27 cellular contexts compared by ENCODE assay signal in genomic region chr10:128484041-128484440, GRCh38.
DNase-seq lines count a peak whose midpoint lies in the region; ATAC-seq, FAIRE-seq and TF ChIP-seq lines count a peak whose summit lies in the region.
"Had no signal": no experiment of that assay in that cellular context is flagged by ENCODE, and none has a peak within 500 bp of the region (broad histone marks: within the 10 kb centered on the region; RNA-seq: fewer than 3 reads in every experiment).

No MANE protein-coding gene starts in this region.

- H3K27ac ChIP-seq in H1 (ENCODE audit: low read depth, low read length) (no peak overlapping the region), trophoblast cell (ENCODE audit: low read depth, low read length) (no peak overlapping the region), sigmoid colon (no peak overlapping the region), left lung (no peak overlapping the region), adrenal gland (no peak overlapping the region)
- H3K27ac ChIP-seq: BLaER1 had no signal

- CTCF ChIA-PET in H1 (lab: Charles Lee; ENCODE audit: partially characterized antibody), result interaction anchor here (1.2 kb wide), 1 partner anchor 22 kb away, joined by 5 read pairs; no protein-coding TSS in a partner anchor

- H3K4me3 ChIP-seq in H1 (ENCODE audit: extremely low read depth in 1 of 4, insufficient read depth in 2 of 4, low read depth in 3 of 4, low read length in 4 of 4), result no peak overlapping the region
- H3K4me3 ChIP-seq in trophoblast cell (ENCODE audit: low read depth, low read length), result peak overlapping the region; percentile 48
- no peak overlapping the region for H3K4me3 ChIP-seq in sigmoid colon
- no peak overlapping the region for H3K4me3 ChIP-seq in left lung
- no peak overlapping the region for H3K4me3 ChIP-seq in adrenal gland
- H3K4me3 ChIP-seq: BLaER1, GM12878 had no signal

- H3K4me1 ChIP-seq in H1 (replicated peaks in 1 of 4; ENCODE audit: control insufficient read depth in 3 of 4, insufficient read depth in 4 of 4, low read length in 3 of 4) (0 out of 7 replicates have a peak, but pooled peaks cover 0 to 3% (median 0%) of the 10 kb centered on the region in 4 experiments), trophoblast cell (ENCODE audit: control insufficient read depth in 1 of 2, insufficient read depth in 2 of 2, low read length in 2 of 2) (peaks cover 8 to 11% of the 10 kb centered on the region in 2 experiments), sigmoid colon (no peaks in the 10 kb centered on the region), left lung (no peaks in the 10 kb centered on the region), adrenal gland (replicated peaks in 1 of 2) (no peaks in the 10 kb centered on the region)
- H3K4me1 ChIP-seq: BE2C had no signal

- H3K14ac ChIP-seq in H1 (ENCODE audit: insufficient read length) (no peak overlapping the region), trophoblast cell (ENCODE audit: low read length) (no peak overlapping the region)

- H3K23ac ChIP-seq in H1 (ENCODE audit: insufficient read length) (no peak overlapping the region), trophoblast cell (ENCODE audit: low read length) (no peak overlapping the region)

- no peak overlapping the region for H2BK20ac ChIP-seq in H1 (ENCODE audit: low read length)

- no peak for ATAC-seq in left lung
- ATAC-seq in HG03571 (IDR thresholded peaks at IDR 0.05; ENCODE audit: unreplicated experiment), result no peak
- ATAC-seq: GM12878 had no signal

- no peak overlapping the region for H4K91ac ChIP-seq in H1 (replicated peaks; ENCODE audit: insufficient read length, low read length)
- no peak overlapping the region for H4K91ac ChIP-seq in trophoblast cell (ENCODE audit: low read depth, low read length)

- H2AFZ ChIP-seq in H1 (ENCODE audit: low read length) (no peak overlapping the region), trophoblast cell (ENCODE audit: insufficient read depth, low read length, poor library complexity) (no peak overlapping the region)

- no peak overlapping the region for H2BK5ac ChIP-seq in H1 (ENCODE audit: low read depth, low read length)
- no peak overlapping the region for H2BK5ac ChIP-seq in trophoblast cell (ENCODE audit: low read depth, low read length, poor library complexity)

- FAIRE-seq in H1 (lab: Jason Lieb, UNC), result no peak
- FAIRE-seq: A204.1, GM12878, GM12892, GM18507 had no signal

- H3K79me2 ChIP-seq in H1 (ENCODE audit: control insufficient read depth in 1 of 2, insufficient read depth in 2 of 2, low read length in 2 of 2), result no peaks in the 10 kb centered on the region
- no peaks in the 10 kb centered on the region for H3K79me2 ChIP-seq in trophoblast cell (ENCODE audit: control insufficient read depth, insufficient read depth, low read length, poor library complexity)

- 0 out of 2 replicates have a peak overlapping the region, but pooled peaks have one; percentile 13 for H2BK12ac ChIP-seq in H1 (ENCODE audit: low read depth, low read length)
- H2BK12ac ChIP-seq in trophoblast cell (ENCODE audit: low read length), result no peak overlapping the region

- H3K27me3 ChIP-seq in H1 (replicated peaks in 1 of 4; ENCODE audit: control insufficient read depth in 3 of 4, extremely low read depth in 1 of 4, insufficient read depth in 3 of 4, low read length in 3 of 4) (no peaks in the 10 kb centered on the region), trophoblast cell (ENCODE audit: insufficient read depth, low read length) (no peaks in the 10 kb centered on the region), sigmoid colon (peaks cover 0 to 4% (median 0%) of the 10 kb centered on the region in 3 donors), left lung (peaks cover 0 to 14% of the 10 kb centered on the region in 2 donors), adrenal gland (no peaks in the 10 kb centered on the region)
- H3K27me3 ChIP-seq: BE2C, BLaER1 had no signal

- H3K9me3 ChIP-seq in H1 (ENCODE audit: insufficient read depth in 2 of 2, low read depth in 1 of 2, low read length in 1 of 2), result peaks cover 3% of the 10 kb centered on the region in 2 experiments; a peak in 1 of 4 replicates
- H3K9me3 ChIP-seq in trophoblast cell (ENCODE audit: insufficient read depth, low read depth, low read length), result no peaks in the 10 kb centered on the region
- H3K9me3 ChIP-seq in sigmoid colon, result peaks cover 0 to 3% (median 0%) of the 10 kb centered on the region in 4 donors
- H3K9me3 ChIP-seq in left lung, result no peaks in the 10 kb centered on the region
- H3K9me3 ChIP-seq in adrenal gland (replicated peaks in 1 of 3), result no peaks in the 10 kb centered on the region
- H3K9me3 ChIP-seq: BE2C, BLaER1 had no signal

- H3K4ac ChIP-seq in H1 (replicated peaks; ENCODE audit: insufficient read length, low read depth, low read length), result no peak overlapping the region
- no peak overlapping the region for H3K4ac ChIP-seq in trophoblast cell (ENCODE audit: low read depth, low read length)

- H2AK5ac ChIP-seq in H1 (ENCODE audit: low read depth, low read length) (no peak overlapping the region), trophoblast cell (ENCODE audit: low read length) (no peak overlapping the region)

- no peak for TF ChIP-seq POLR2A in H1 (IDR thresholded peaks at IDR 0.05; ENCODE audit: control extremely low read depth in 1 of 2, low read depth in 2 of 2, low read length in 2 of 2)
- TF ChIP-seq POLR2A in sigmoid colon (IDR thresholded peaks at IDR 0.05), result no peak
- no peak for TF ChIP-seq POLR2A in adrenal gland (IDR thresholded peaks at IDR 0.05)

- no peaks in the 10 kb centered on the region for H3K23me2 ChIP-seq in H1 (ENCODE audit: low read depth, low read length)

- 96% methylated on average over 4 of the region's 5 CpGs; no CpG with 5 or more reads in 1 of the 2 experiments for WGBS in H1 (ENCODE audit: extremely low coverage in 1 of 2, insufficient coverage in 1 of 2, insufficient read length in 1 of 2, insufficient replicate concordance in 2 of 2, low coverage in 1 of 2, low lambda C conversion rate in 2 of 2, missing lambda C conversion rate in 1 of 2), 2 experiments
- no CpG with 5 or more reads among the region's 5 CpGs for WGBS in trophoblast cell (ENCODE audit: extremely low coverage, insufficient coverage, insufficient read length)
- 88 to 96% methylated on average over 5 of the region's 5 CpGs for WGBS in sigmoid colon, 2 donors
- 93 to 97% (median 96%) methylated on average over 5 of the region's 5 CpGs for WGBS in adrenal gland, 4 donors

- H3K9ac ChIP-seq in H1 (replicated peaks in 1 of 4; ENCODE audit: extremely low read depth in 1 of 4, low read depth in 3 of 4, low read length in 3 of 4) (no peak overlapping the region), trophoblast cell (ENCODE audit: low read length) (no peak overlapping the region)
- H3K9ac ChIP-seq: BLaER1 had no signal

- TF ChIP-seq CTCF in H1 (IDR thresholded peaks at IDR 0.05; ENCODE audit: control extremely low read depth in 1 of 3, insufficient read depth in 1 of 3, low read depth in 1 of 3, low read length in 3 of 3), result no peak
- TF ChIP-seq CTCF in sigmoid colon (IDR thresholded peaks at IDR 0.05), result no peak
- TF ChIP-seq CTCF in left lung (IDR thresholded peaks at IDR 0.05), result no peak
- no peak for TF ChIP-seq CTCF in adrenal gland (IDR thresholded peaks at IDR 0.05)

- no peak overlapping the region for H4K5ac ChIP-seq in H1 (ENCODE audit: insufficient read length, low read depth, low read length)

- H3K18ac ChIP-seq in H1 (ENCODE audit: extremely low read depth, low read length) (no peak overlapping the region), trophoblast cell (ENCODE audit: low read length) (no peak overlapping the region)

- H3K79me1 ChIP-seq in H1 (ENCODE audit: low read depth, low read length), result no peaks in the 10 kb centered on the region
- H3K79me1 ChIP-seq in trophoblast cell (ENCODE audit: low read length), result no peaks in the 10 kb centered on the region

- intact Hi-C loops in sigmoid colon (cut with DNase I) (no loop called here), left lung (cut with DNase I) (no loop called here), adrenal gland (cut with DNase I) (no loop called here), cardiac septum (cut with DNase I) (no loop called here)

- no peak overlapping the region for H2BK15ac ChIP-seq in H1 (ENCODE audit: low read length)

- no peak overlapping the region for H2BK120ac ChIP-seq in H1 (replicated peaks; ENCODE audit: low read depth, low read length)
- no peak overlapping the region for H2BK120ac ChIP-seq in trophoblast cell (ENCODE audit: insufficient read depth, low read length, poor library complexity)

- TF ChIP-seq RAD21 in H1 (IDR thresholded peaks at IDR 0.05 in 1 of 2, conservative IDR thresholded peaks at IDR 0.05 in 1 of 2; ENCODE audit: low read depth in 2 of 2, low read length in 2 of 2), result no peak

- POLR2A ChIA-PET in H1 (lab: Charles Lee; ENCODE audit: partially characterized antibody), result no interaction called here

- H3K36me3 ChIP-seq in H1 (ENCODE audit: control insufficient read depth in 2 of 4, insufficient read depth in 4 of 4, low read length in 3 of 4), result no peaks in the 10 kb centered on the region; a peak in 1 of 8 replicates
- no peaks in the 10 kb centered on the region for H3K36me3 ChIP-seq in trophoblast cell (ENCODE audit: control insufficient read depth in 1 of 2, insufficient read depth in 2 of 2, low read length in 2 of 2)
- no peaks in the 10 kb centered on the region for H3K36me3 ChIP-seq in sigmoid colon
- H3K36me3 ChIP-seq in left lung, result no peaks in the 10 kb centered on the region
- no peaks in the 10 kb centered on the region for H3K36me3 ChIP-seq in adrenal gland (replicated peaks in 1 of 2)
- H3K36me3 ChIP-seq: BE2C, BLaER1 had no signal

- no peak overlapping the region for H3K56ac ChIP-seq in H1 (replicated peaks; ENCODE audit: insufficient read length, low read depth, low read length)

- no peak overlapping the region for H4K8ac ChIP-seq in H1 (ENCODE audit: extremely low read depth, insufficient read depth, low read length)
- H4K8ac ChIP-seq in trophoblast cell (ENCODE audit: low read depth, low read length), result no peak overlapping the region

- H4K12ac ChIP-seq in trophoblast cell (ENCODE audit: low read depth, low read length), result no peak overlapping the region

- TF ChIP-seq EP300 in H1 (IDR thresholded peaks at IDR 0.05; ENCODE audit: borderline replicate concordance in 1 of 2, low read depth in 2 of 2, low read length in 2 of 2), result no peak
- TF ChIP-seq EP300 in sigmoid colon (IDR thresholded peaks at IDR 0.05), result no peak

- no peak for DNase-seq in H1 (ENCODE audit: low read depth in 1 of 2, low spot score in 2 of 2)
- no peak for DNase-seq in trophoblast cell
- peak; percentile 20 for DNase-seq in sigmoid colon
- no peak for DNase-seq in left lung
- no peak for DNase-seq in adrenal gland
- DNase-seq in cardiac septum (ENCODE audit: low spot score), result no peak
- DNase-seq: 8988T; ACHN; BE2C; C1 segment of cervical spinal cord; CD4-positive, alpha-beta memory T cell; CD4-positive, CD25-positive, alpha-beta regulatory T cell; CD8-positive, alpha-beta memory T cell; COR-L47; DMS 273 treated with DMSO at 0.1 percent for 48 hours; DMS153; DMS53; DMS79; DND-41; EL; GDM1 had no signal

- H3K4me2 ChIP-seq in H1 (ENCODE audit: insufficient read depth in 1 of 2, low read depth in 2 of 2, low read length in 2 of 2) (no peak overlapping the region), trophoblast cell (ENCODE audit: low read length) (no peak overlapping the region)
- H3K4me2 ChIP-seq: BLaER1 had no signal

- no peaks in the 10 kb centered on the region for H4K20me1 ChIP-seq in H1 (replicated peaks in 1 of 2; ENCODE audit: control insufficient read depth in 1 of 2, insufficient read depth in 2 of 2, low read length in 2 of 2)
- H4K20me1 ChIP-seq: BLaER1 had no signal
